Comparison of ENCODE assay signal across 18 cellular contexts in the genomic region with DNA sequence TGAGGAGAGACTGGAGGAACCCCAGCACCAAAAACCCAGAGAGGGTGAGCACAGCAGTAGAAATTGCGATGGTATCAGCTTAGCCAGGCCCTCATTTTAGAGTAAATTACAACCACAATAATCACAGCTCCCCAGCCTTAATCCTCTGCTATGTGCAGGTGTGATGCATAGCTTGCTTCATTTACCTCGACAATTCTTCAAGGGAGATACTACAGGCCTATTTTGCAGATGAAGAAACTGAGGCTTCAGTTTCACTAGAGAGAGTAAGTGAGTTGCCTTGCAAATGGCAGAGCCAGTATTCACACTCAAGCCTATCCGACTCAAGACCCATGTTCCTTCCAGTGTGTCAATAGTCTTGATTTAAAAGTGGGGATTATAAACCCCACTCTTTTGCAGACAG. TPM values are rescaled to one million over a fixed set of nuclear protein-coding genes. Genes with fewer than 3 reads are reported as not detected.
DNase-seq lines count a peak whose midpoint lies in the region; ATAC-seq, FAIRE-seq and TF ChIP-seq lines count a peak whose summit lies in the region.
"Had no signal": no experiment of that assay in that cellular context is flagged by ENCODE, and none has a peak within 500 bp of the region (broad histone marks: within the 10 kb centered on the region; RNA-seq: fewer than 3 reads in every experiment).

No MANE protein-coding gene starts in this region.

- H2AFZ ChIP-seq in K562 (ENCODE audit: low read depth, low read length) (peak overlapping the region; percentile 58; the same call in 1 of the 2 replicates), osteoblast (ENCODE audit: low read length) (no peak overlapping the region)

- H4K20me1 ChIP-seq in K562 (replicated peaks; ENCODE audit: control insufficient read depth, insufficient read depth, low read length) (no peaks in the 10 kb centered on the region), osteoblast (ENCODE audit: insufficient read depth, low read length) (no peaks in the 10 kb centered on the region)

- no peaks in the 10 kb centered on the region for H3K9me3 Mint-ChIP-seq in HFFc6
- H3K9me3 Mint-ChIP-seq in activated naive CD4-positive, alpha-beta T cell treated with anti-CD3 and anti-CD28 coated beads for 36 hours, result no peaks in the 10 kb centered on the region
- H3K9me3 Mint-ChIP-seq: CD8-positive, alpha-beta T cell had no signal

- intact Hi-C loops in K562 (cut with micrococcal nuclease) (no loop called here), dorsolateral prefrontal cortex (cut with DNase I) (no loop called here)
- intact Hi-C loops in activated naive CD4-positive, alpha-beta T cell treated with anti-CD3 and anti-CD28 coated beads for 36 hours (cut with micrococcal nuclease), result no loop called here

- H3K4me1 Mint-ChIP-seq in HFFc6 (ENCODE audit: low read depth), result peaks cover 57% of the 10 kb centered on the region
- H3K4me1 Mint-ChIP-seq in activated naive CD4-positive, alpha-beta T cell treated with anti-CD3 and anti-CD28 coated beads for 36 hours (ENCODE audit: low read depth), result no peaks in the 10 kb centered on the region

- no peak for TF ChIP-seq EP300 in K562 (IDR thresholded peaks at IDR 0.05; ENCODE audit: low read length)

- H3K27ac ChIP-seq in AG04450 (ENCODE audit: low read depth, low read length) (peak overlapping the region; percentile 39), K562 (ENCODE audit: extremely low read depth, low read depth, low read length) (no peak overlapping the region), osteoblast (ENCODE audit: low read depth, low read length) (peak overlapping the region; percentile 83), dorsolateral prefrontal cortex (peak overlapping the region in 8 of 59 donors; percentile 19 to 70 (median 42))

- no peaks in the 10 kb centered on the region for H3K36me3 Mint-ChIP-seq in HFFc6 (ENCODE audit: low read depth)
- H3K36me3 Mint-ChIP-seq in activated naive CD4-positive, alpha-beta T cell treated with anti-CD3 and anti-CD28 coated beads for 36 hours (ENCODE audit: low read depth), result no peaks in the 10 kb centered on the region
- H3K36me3 Mint-ChIP-seq: CD14-positive monocyte; CD8-positive, alpha-beta T cell had no signal

- CTCF ChIA-PET in AG04450 (lab: Charles Lee) (interaction anchor here (0.6 to 4.6 kb wide), 5 partner anchors 8 to 256 kb away, joined by 3 to 29 read pairs (median 4); no protein-coding TSS in a partner anchor), K562 (lab: Yijun Ruan, JAX; ENCODE audit: low intra/inter-chr PET ratio) (no interaction called here)
- CTCF ChIA-PET in activated naive CD4-positive, alpha-beta T cell treated with anti-CD3 and anti-CD28 coated beads for 36 hours (lab: Charles Lee), result interaction anchor here (1.0 to 3.6 kb wide), 2 partner anchors 8 to 316 kb away, joined by 3 to 27 read pairs; no protein-coding TSS in a partner anchor

- in situ Hi-C loops in K562 (cut with MboI), result no loop called here

- no peak overlapping the region for H3K4me3 ChIP-seq in AG04450 (ENCODE audit: low read depth, low read length)
- H3K4me3 ChIP-seq in K562, result no peak overlapping the region
- H3K4me3 ChIP-seq in osteoblast (ENCODE audit: insufficient read depth, low read length), result no peak overlapping the region
- no peak overlapping the region for H3K4me3 ChIP-seq in dorsolateral prefrontal cortex

- no peak overlapping the region for H3K4me3 Mint-ChIP-seq in HFFc6
- H3K4me3 Mint-ChIP-seq in activated naive CD4-positive, alpha-beta T cell treated with anti-CD3 and anti-CD28 coated beads for 36 hours, result no peak overlapping the region
- H3K4me3 Mint-ChIP-seq: CD14-positive monocyte; CD8-positive, alpha-beta T cell had no signal

- no peak for TF ChIP-seq CTCF in AG04450 (IDR thresholded peaks at IDR 0.05; ENCODE audit: low read depth, low read length)
- no peak for TF ChIP-seq CTCF in HFFc6 (IDR thresholded peaks at IDR 0.05)
- no peak for TF ChIP-seq CTCF in K562 (IDR thresholded peaks at IDR 0.05 in 2 of 3, conservative IDR thresholded peaks at IDR 0.05 in 1 of 3; ENCODE audit: insufficient read depth in 2 of 3, low read depth in 1 of 3, low read length in 3 of 3)
- TF ChIP-seq CTCF in osteoblast (IDR thresholded peaks at IDR 0.05; ENCODE audit: extremely low read depth, low read depth, low read length), result no peak
- no peak for TF ChIP-seq CTCF in dorsolateral prefrontal cortex (IDR thresholded peaks at IDR 0.05 in 54 of 56, conservative IDR thresholded peaks at IDR 0.05 in 2 of 56; ENCODE audit: low read depth in 1 of 56, partially characterized antibody in 56 of 56)

- TF ChIP-seq POLR2A in K562 (conservative IDR thresholded peaks at IDR 0.05), result no peak

- H3K9ac ChIP-seq in K562 (ENCODE audit: insufficient read depth in 1 of 2, low read depth in 2 of 2, low read length in 2 of 2), result no peak overlapping the region; a peak in 1 of 4 replicates

- H3K4me2 ChIP-seq in K562 (ENCODE audit: insufficient read depth, low read length) (no peak overlapping the region), osteoblast (ENCODE audit: insufficient read depth, low read length) (no peak overlapping the region)

- H3K27me3 Mint-ChIP-seq in HFFc6 (ENCODE audit: insufficient read depth), result no peaks in the 10 kb centered on the region
- no peaks in the 10 kb centered on the region for H3K27me3 Mint-ChIP-seq in activated naive CD4-positive, alpha-beta T cell treated with anti-CD3 and anti-CD28 coated beads for 36 hours (ENCODE audit: low read depth)

- WGBS in K562 (ENCODE audit: insufficient coverage, low coverage, missing lambda C conversion rate), result 50% methylated on average over 3 of the region's 3 CpGs

- DNase-seq in AG04450 (ENCODE audit: low read depth, low spot score) (no peak), HFFc6 (no peak), K562 (ENCODE audit: extremely low read depth in 1 of 4, low spot score in 3 of 4) (no peak), osteoblast (ENCODE audit: insufficient read length, low spot score, missing footprints) (no peak), mucosa of gallbladder (ENCODE audit: low spot score) (no peak), dorsolateral prefrontal cortex (no peak)
- DNase-seq in activated naive CD4-positive, alpha-beta T cell treated with anti-CD3 and anti-CD28 coated beads for 36 hours, result no peak
- DNase-seq: CD8-positive, alpha-beta T cell; COR-L47; DND-41; GDM1; KBM-7 had no signal

- no TSS peak for BruUV-seq in K562 (replicated peaks; lab: Mats Ljungman, UMichigan)

- no peaks in the 10 kb centered on the region for H3K79me2 ChIP-seq in K562 (ENCODE audit: control insufficient read depth, insufficient read depth, low read length)
- no peaks in the 10 kb centered on the region for H3K79me2 ChIP-seq in osteoblast (ENCODE audit: insufficient read depth, low read length)

- H3K9me3 ChIP-seq in AG04450 (ENCODE audit: control insufficient read depth, insufficient read depth, low read length), result no peaks in the 10 kb centered on the region
- H3K9me3 ChIP-seq in K562 (replicated peaks; ENCODE audit: control insufficient read depth, insufficient read depth, low read depth, low read length), result no peaks in the 10 kb centered on the region
- no peaks in the 10 kb centered on the region for H3K9me3 ChIP-seq in osteoblast (ENCODE audit: low read depth, low read length)

- H3K27me3 ChIP-seq in AG04450 (ENCODE audit: control insufficient read depth, insufficient read depth, low read length), result no peaks in the 10 kb centered on the region
- H3K27me3 ChIP-seq in K562 (ENCODE audit: control insufficient read depth in 2 of 2, insufficient read depth in 2 of 2, low read length in 2 of 2), result no peaks in the 10 kb centered on the region
- no peaks in the 10 kb centered on the region for H3K27me3 ChIP-seq in osteoblast (ENCODE audit: insufficient read depth, low read length)
- H3K27me3 ChIP-seq in dorsolateral prefrontal cortex, result no peaks in the 10 kb centered on the region

- POLR2A ChIA-PET in AG04450 (lab: Yijun Ruan, JAX) (interaction anchor here (1.2 to 4.1 kb wide), 3 partner anchors 20 to 191 kb away, joined by 3 to 19 read pairs (median 4); partner anchors contain the start of genes LSM3, SLC6A6 and XPC), K562 (lab: Yijun Ruan, JAX) (interaction anchor here (0.9 to 5.4 kb wide), 6 partner anchors 8 to 252 kb away, joined by 3 to 22 read pairs (median 13); no protein-coding TSS in a partner anchor)

- H3K4me1 ChIP-seq in K562 (replicated peaks in 1 of 2; ENCODE audit: control insufficient read depth in 2 of 2, insufficient read depth in 2 of 2, low read length in 2 of 2) (peaks cover 28 to 51% of the 10 kb centered on the region in 2 experiments), osteoblast (ENCODE audit: insufficient read depth, low read length) (peaks cover 45% of the 10 kb centered on the region)

- ATAC-seq in K562 (no peak), HG03280 (IDR thresholded peaks at IDR 0.05; ENCODE audit: unreplicated experiment) (no peak)
- ATAC-seq: CD8-positive, alpha-beta T cell; HCT116 had no signal

- no peaks in the 10 kb centered on the region for H3K9me1 ChIP-seq in K562 (ENCODE audit: control insufficient read depth, insufficient read depth, low read length)

- no peak for TF ChIP-seq RAD21 in K562 (CRISPR knock-in tag; conservative IDR thresholded peaks at IDR 0.05 in 1 of 2, IDR thresholded peaks at IDR 0.05 in 1 of 2)

- peak overlapping the region; percentile 79 for H3K27ac Mint-ChIP-seq in HFFc6
- no peak overlapping the region for H3K27ac Mint-ChIP-seq in activated naive CD4-positive, alpha-beta T cell treated with anti-CD3 and anti-CD28 coated beads for 36 hours
- H3K27ac Mint-ChIP-seq: CD8-positive, alpha-beta T cell had no signal

- FAIRE-seq in K562 (lab: Jason Lieb, UNC), result no peak
- FAIRE-seq: A204.1, GM12892, H54 had no signal

- H3K36me3 ChIP-seq in K562 (ENCODE audit: control insufficient read depth, insufficient read depth, low read length), result no peaks in the 10 kb centered on the region
- no peaks in the 10 kb centered on the region for H3K36me3 ChIP-seq in osteoblast (ENCODE audit: insufficient read depth, low read length)

RNA-seq across cellular contexts. Expression of gene LSM3, which starts 33.4 kb away (rescaled TPM):
- 7.4 and 11.9 TPM in 2 replicates for polyA plus RNA-seq in AG04450 (2011; rRNA removed)
- polyA minus RNA-seq in AG04450 (2011; rRNA and poly(A)+ RNA removed), result 1.4 and 2.3 TPM in 2 replicates
- 10 to 100 TPM; 15.5 to 21.1 (median 18.7) TPM for total RNA-seq in HFFc6 (2021; fragmentation: NEBNext Ultra II Directional; extraction: Animal tissue kit (Norgen Biotek cat#: 25700))
- total RNA-seq in K562 (2011; cell fraction: chromatin; rRNA removed; ENCODE audit: low replicate concordance), result 11.3 and 17.2 TPM in 2 replicates
- total RNA-seq in K562 (2011; cell fraction: nucleolus; rRNA removed), result 7.4 and 9.3 TPM in 2 replicates
- 14.2 and 25.6 TPM in 2 replicates for total RNA-seq in K562 (2011; cell fraction: nucleoplasm; rRNA removed)
- 32.6 and 33.8 TPM in 2 replicates for total RNA-seq in K562 (2014; rRNA removed)
- 64.7 and 73.9 TPM in 2 replicates for total RNA-seq in K562 (2014; rRNA removed; fragmentation: Illumina TruSeq; extraction: Trizol)
- total RNA-seq in K562 (2015; rRNA removed; fragmentation: Illumina TruSeq; extraction: Trizol), result 54.4 and 61.2 TPM in 2 replicates
- total RNA-seq in K562 (2021), result 38.5 and 46.4 TPM in 2 replicates
- polyA plus RNA-seq in K562 (2011; rRNA removed), result 34.0 and 48.7 TPM in 2 replicates
- 3.6 and 12.9 TPM in 2 replicates for polyA plus RNA-seq in K562 (2011; cell fraction: cytosol; rRNA removed)
- 3.1 and 6.0 TPM in 2 replicates for polyA plus RNA-seq in K562 (2011; cell fraction: nucleus; rRNA removed)
- 31.9 and 61.8 TPM in 2 replicates for polyA plus RNA-seq in K562 (2012)
- polyA plus RNA-seq in K562 (2014; fragmentation: Illumina TruSeq; extraction: Trizol), result 48.6 and 55.2 TPM in 2 replicates
- 100 to 1,000 TPM; 180 to 203 TPM for polyA plus RNA-seq in K562 (2014; fragmentation: Nextera tagmentation; extraction: Ambion mirVana)
- 61.6 and 75.1 TPM in 2 replicates for polyA plus RNA-seq in K562 (2014; rRNA removed)
- polyA minus RNA-seq in K562 (2011; rRNA and poly(A)+ RNA removed), result 14.8 and 16.0 TPM in 2 replicates
- polyA minus RNA-seq in K562 (2011; cell fraction: cytosol; rRNA and poly(A)+ RNA removed), result 4.3 and 6.0 TPM in 2 replicates
- polyA minus RNA-seq in K562 (2011; cell fraction: nucleus; rRNA and poly(A)+ RNA removed), result 5.5 and 7.6 TPM in 2 replicates
- 5.1 and 5.6 TPM in 2 replicates for total RNA-seq in osteoblast
- total RNA-seq in mucosa of gallbladder, result 11.3 TPM
- 10 to 100 TPM in 5 of 120 experiments, 1 to 10 TPM in 115; 4.4 to 10.8 (median 7.8) TPM for total RNA-seq in dorsolateral prefrontal cortex
- total RNA-seq in activated naive CD4-positive, alpha-beta T cell treated with anti-CD3 and anti-CD28 coated beads for 36 hours, result 10 to 100 TPM; 26.1 to 26.2 TPM

RNA-seq across cellular contexts. Expression of gene XPC, which starts 33.6 kb away (rescaled TPM):
- polyA plus RNA-seq in AG04450 (2011; rRNA removed), result 38.4 and 39.0 TPM in 2 replicates
- 47.3 and 50.0 TPM in 2 replicates for polyA minus RNA-seq in AG04450 (2011; rRNA and poly(A)+ RNA removed)
- 10 to 100 TPM; 38.7 to 40.3 (median 39.5) TPM for total RNA-seq in HFFc6 (2021; fragmentation: NEBNext Ultra II Directional; extraction: Animal tissue kit (Norgen Biotek cat#: 25700))
- total RNA-seq in K562 (2011; cell fraction: chromatin; rRNA removed; ENCODE audit: low replicate concordance), result 61.0 and 92.1 TPM in 2 replicates
- 32.5 and 33.7 TPM in 2 replicates for total RNA-seq in K562 (2011; cell fraction: nucleolus; rRNA removed)
- total RNA-seq in K562 (2011; cell fraction: nucleoplasm; rRNA removed), result 45.0 and 59.2 TPM in 2 replicates
- 51.8 and 54.1 TPM in 2 replicates for total RNA-seq in K562 (2014; rRNA removed)
- 41.2 and 49.8 TPM in 2 replicates for total RNA-seq in K562 (2014; rRNA removed; fragmentation: Illumina TruSeq; extraction: Trizol)
- total RNA-seq in K562 (2015; rRNA removed; fragmentation: Illumina TruSeq; extraction: Trizol), result 41.3 and 44.2 TPM in 2 replicates
- total RNA-seq in K562 (2021), result 44.5 and 54.0 TPM in 2 replicates
- polyA plus RNA-seq in K562 (2011; rRNA removed), result 25.1 and 25.5 TPM in 2 replicates
- 11.7 and 15.8 TPM in 2 replicates for polyA plus RNA-seq in K562 (2011; cell fraction: cytosol; rRNA removed)
- polyA plus RNA-seq in K562 (2011; cell fraction: nucleus; rRNA removed), result 76.2 and 81.9 TPM in 2 replicates
- polyA plus RNA-seq in K562 (2012), result 41.7 and 44.5 TPM in 2 replicates
- 54.4 and 54.7 TPM in 2 replicates for polyA plus RNA-seq in K562 (2014; fragmentation: Illumina TruSeq; extraction: Trizol)
- polyA plus RNA-seq in K562 (2014; fragmentation: Nextera tagmentation; extraction: Ambion mirVana), result 1 to 10 TPM; 3.8 to 4.1 TPM
- polyA plus RNA-seq in K562 (2014; rRNA removed), result 33.8 and 42.4 TPM in 2 replicates
- 30.9 and 32.3 TPM in 2 replicates for polyA minus RNA-seq in K562 (2011; rRNA and poly(A)+ RNA removed)
- polyA minus RNA-seq in K562 (2011; cell fraction: cytosol; rRNA and poly(A)+ RNA removed), result 24.0 and 24.8 TPM in 2 replicates
- polyA minus RNA-seq in K562 (2011; cell fraction: nucleus; rRNA and poly(A)+ RNA removed), result 34.9 and 53.4 TPM in 2 replicates
- 50.1 and 52.1 TPM in 2 replicates for total RNA-seq in osteoblast
- 33.3 TPM for total RNA-seq in mucosa of gallbladder
- 10 to 100 TPM; 19.9 to 57.4 (median 32.1) TPM for total RNA-seq in dorsolateral prefrontal cortex
- total RNA-seq in activated naive CD4-positive, alpha-beta T cell treated with anti-CD3 and anti-CD28 coated beads for 36 hours, result 10 to 100 TPM; 39.0 to 39.8 TPM
